Comparison of ENCODE assay signal across 9 cellular contexts in the genomic region with DNA sequence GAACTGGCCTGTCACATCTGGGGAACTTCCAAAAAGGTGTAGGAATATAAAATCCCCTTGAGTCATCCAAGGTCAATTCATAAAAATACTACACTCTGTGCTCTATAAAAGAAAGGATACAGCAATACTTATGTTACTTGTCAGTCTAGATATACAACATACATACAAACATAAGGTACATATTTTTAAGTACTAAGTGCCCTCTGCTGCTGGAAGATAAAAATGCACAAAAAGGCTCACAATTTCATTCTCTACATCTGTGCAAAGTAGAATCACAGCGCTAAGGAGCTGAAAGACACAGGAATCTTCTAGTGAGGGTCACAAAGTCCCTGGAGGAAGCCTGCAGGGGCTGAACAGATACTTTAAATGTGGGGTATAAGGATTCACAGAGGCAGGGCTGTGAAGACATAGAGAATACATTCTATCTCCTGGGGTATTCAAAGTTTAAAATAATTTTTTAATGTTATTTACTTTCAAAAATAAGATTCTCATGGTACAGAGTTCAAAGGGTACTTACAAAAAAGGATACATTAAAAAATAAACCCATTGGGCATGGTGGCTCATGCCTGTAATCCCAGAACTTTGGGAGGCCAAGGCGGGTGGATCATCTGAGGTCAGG. TPM values are rescaled to one million over a fixed set of nuclear protein-coding genes. Genes with fewer than 3 reads are reported as not detected.
A peak's percentile ranks its signal among the peaks of the same experiment; 100 is the strongest.
DNase-seq lines count a peak whose midpoint lies in the region; ATAC-seq and TF ChIP-seq lines count a peak whose summit lies in the region.
"Had no signal": no experiment of that assay in that cellular context is flagged by ENCODE, and none has a peak within 500 bp of the region (broad histone marks: within the 10 kb centered on the region; RNA-seq: fewer than 3 reads in every experiment).

No MANE protein-coding gene starts in this region.

- H3K27ac ChIP-seq in SK-N-SH (ENCODE audit: low read depth in 2 of 2, low read length in 1 of 2) = no peak overlapping the region
- no peak overlapping the region for H3K27ac ChIP-seq in endodermal cell (ENCODE audit: low read depth, low read length)

- H3K9me3 Mint-ChIP-seq in endodermal cell = peaks cover 8% of the 10 kb centered on the region

- 53% methylated on average over 2 of the region's 2 CpGs for WGBS in SK-N-SH (ENCODE audit: low lambda C conversion rate)
- WGBS in endodermal cell (ENCODE audit: insufficient coverage in 1 of 2, insufficient read length in 1 of 2), 2 experiments = 72 to 79% methylated on average over 2 of the region's 2 CpGs

- no peaks in the 10 kb centered on the region for H3K27me3 Mint-ChIP-seq in endodermal cell (ENCODE audit: insufficient read depth)

- ATAC-seq in GM21515 (IDR thresholded peaks at IDR 0.05; ENCODE audit: unreplicated experiment) = peak; percentile 55
- no peak for ATAC-seq in GM21423 (IDR thresholded peaks at IDR 0.05; ENCODE audit: unreplicated experiment)

- H3K4me1 Mint-ChIP-seq in endodermal cell = no peaks in the 10 kb centered on the region

- no peaks in the 10 kb centered on the region for H3K79me2 ChIP-seq in SK-N-SH (ENCODE audit: insufficient read depth)

- TF ChIP-seq RAD21 in SK-N-SH (IDR thresholded peaks at IDR 0.05; ENCODE audit: low read length) = peak; percentile 87

- H3K9me3 ChIP-seq in SK-N-SH = peaks cover 4% of the 10 kb centered on the region; the same call in 1 of the 2 replicates
- H3K9me3 ChIP-seq in endodermal cell (ENCODE audit: control insufficient read depth, low read length) = peaks cover 11% of the 10 kb centered on the region

- H3K36me3 ChIP-seq in SK-N-SH (replicated peaks in 1 of 2; ENCODE audit: control insufficient read depth in 1 of 2, insufficient read depth in 2 of 2, low read length in 1 of 2) (no peaks in the 10 kb centered on the region), endodermal cell (ENCODE audit: control insufficient read depth, insufficient read depth, low read length) (no peaks in the 10 kb centered on the region)

- H3K4me3 Mint-ChIP-seq in endodermal cell = no peak overlapping the region
- H3K4me3 Mint-ChIP-seq: T-helper 1 cell treated with Interleukin-12 subunit alpha and Interleukin-12 subunit beta and Interleukin-4 antibody, amounts not matched to agents 30 μg/mL and 1 μg/mL, for 36 hours had no signal

- H3K4me3 ChIP-seq in SK-N-SH (ENCODE audit: low read depth in 2 of 2, low read length in 1 of 2) = no peak overlapping the region
- H3K4me3 ChIP-seq in endodermal cell (ENCODE audit: low read length) = no peak overlapping the region

- no peaks in the 10 kb centered on the region for H3K4me1 ChIP-seq in SK-N-SH (ENCODE audit: control insufficient read depth in 1 of 2, insufficient read depth in 2 of 2, low read depth in 1 of 2, low read length in 1 of 2)
- H3K4me1 ChIP-seq in endodermal cell (ENCODE audit: control insufficient read depth, insufficient read depth, low read length) = peaks cover 5% of the 10 kb centered on the region

- no peak overlapping the region for H2AFZ ChIP-seq in SK-N-SH (ENCODE audit: low read depth)

- no peak overlapping the region for H3K27ac Mint-ChIP-seq in endodermal cell
- H3K27ac Mint-ChIP-seq: T-helper 1 cell treated with Interleukin-12 subunit alpha and Interleukin-12 subunit beta and Interleukin-4 antibody, amounts not matched to agents 30 μg/mL and 1 μg/mL, for 36 hours had no signal

- no peak for TF ChIP-seq EP300 in SK-N-SH (IDR thresholded peaks at IDR 0.05; ENCODE audit: borderline replicate concordance in 1 of 2, low read depth in 1 of 2, low read length in 1 of 2)

- H4K20me1 ChIP-seq in SK-N-SH (ENCODE audit: insufficient read depth) = no peaks in the 10 kb centered on the region

- H3K36me3 Mint-ChIP-seq in endodermal cell (ENCODE audit: low read depth) = no peaks in the 10 kb centered on the region

- POLR2A ChIA-PET in SK-N-SH (lab: Yijun Ruan, JAX) = no interaction called here

- H3K4me2 ChIP-seq in SK-N-SH = no peak overlapping the region

- H3K27me3 ChIP-seq in SK-N-SH (ENCODE audit: insufficient read depth) (no peaks in the 10 kb centered on the region), endodermal cell (ENCODE audit: control insufficient read depth, insufficient read depth, low read length, poor library complexity, severe bottlenecking) (no peaks in the 10 kb centered on the region)

- DNase-seq in DMS 273 treated with DMSO at 0.1 percent for 48 hours (lab: John Stamatoyannopoulos, UW) = peak; percentile 50
- DNase-seq in NCI-H128 (lab: John Stamatoyannopoulos, UW; ENCODE audit: unreplicated experiment) = peak; percentile 71
- DNase-seq in SK-N-SH = peak; percentile 44
- no peak for DNase-seq in endodermal cell
- peak; percentile 75 for DNase-seq in middle frontal gyrus (ENCODE audit: extremely low spot score, low spot score)
- no peak for DNase-seq in GOT3 (lab: John Stamatoyannopoulos, UW)

- CTCF ChIA-PET in SK-N-SH (lab: Yijun Ruan, JAX) = interaction anchor here (0.5 to 13.4 kb wide), 21 partner anchors 9 to 150 kb away, joined by 3 to 186 read pairs (median 4); partner anchors contain the start of gene GOLGA5

- H3K9ac ChIP-seq in SK-N-SH (no peak overlapping the region), endodermal cell (ENCODE audit: extremely low read depth, low read length, poor library complexity, severe bottlenecking) (no peak overlapping the region)

- no peaks in the 10 kb centered on the region for H3K9me2 ChIP-seq in SK-N-SH

- TF ChIP-seq CTCF in SK-N-SH (IDR thresholded peaks at IDR 0.05) (peak; percentile 75), endodermal cell (conservative IDR thresholded peaks at IDR 0.05) (peak; percentile 73)

- H3F3A ChIP-seq in SK-N-SH (replicated peaks; ENCODE audit: insufficient read depth) = peaks cover 14% of the 10 kb centered on the region

TF ChIP-seq in SK-N-SH, 30 proteins besides CTCF, POLR2A, EP300 and RAD21:
- TF ChIP-seq FOSL2 (IDR thresholded peaks at IDR 0.05; ENCODE audit: borderline replicate concordance, low read depth) (no peak), SMC3 (IDR thresholded peaks at IDR 0.05; ENCODE audit: low read depth, low read length) (peak; percentile 72)
TF ChIP-seq in SK-N-SH: peak in this region for 1.

RNA-seq across cellular contexts. Expression of gene GOLGA5, which starts 10.2 kb away (rescaled TPM):
- 25.6 and 29.1 TPM in 2 replicates for polyA plus RNA-seq in SK-N-SH (2012; rRNA removed)
- 38.9 and 48.7 TPM in 2 replicates for polyA plus RNA-seq in SK-N-SH (2012; cell fraction: cytosol; rRNA removed)
- 10.3 and 18.0 TPM in 2 replicates for polyA plus RNA-seq in SK-N-SH (2012; cell fraction: nucleus; rRNA removed)
- 10 to 100 TPM; 29.3 to 41.1 TPM for total RNA-seq in endodermal cell
- 30.3 TPM for polyA plus RNA-seq in endodermal cell (2013, experiment 1 of 2)
- polyA plus RNA-seq in endodermal cell (2013, experiment 2 of 2) = 30.8 TPM

RNA-seq across cellular contexts. Expression of gene LGMN, which starts 35.5 kb away (rescaled TPM):
- 76.3 and 86.4 TPM in 2 replicates for polyA plus RNA-seq in SK-N-SH (2012; rRNA removed)
- 52.6 and 71.0 TPM in 2 replicates for polyA plus RNA-seq in SK-N-SH (2012; cell fraction: cytosol; rRNA removed)
- 57.5 and 80.2 TPM in 2 replicates for polyA plus RNA-seq in SK-N-SH (2012; cell fraction: nucleus; rRNA removed)
- total RNA-seq in endodermal cell = 10 to 100 TPM; 61.4 to 87.2 TPM
- 69.8 TPM for polyA plus RNA-seq in endodermal cell (2013, experiment 1 of 2)
- polyA plus RNA-seq in endodermal cell (2013, experiment 2 of 2) = 67.9 TPM

Comparison
In these comparisons a context has a peak if more than half of its experiments do, and no peak if none do; other contexts are left out.
1. DNase-seq: peak in DMS 273 treated with DMSO at 0.1 percent for 48 hours (single experiment), NCI-H128 (single experiment), SK-N-SH (single experiment) and middle frontal gyrus (single experiment); none in endodermal cell (single experiment) and GOT3 (single experiment).